In the genomic region with DNA sequence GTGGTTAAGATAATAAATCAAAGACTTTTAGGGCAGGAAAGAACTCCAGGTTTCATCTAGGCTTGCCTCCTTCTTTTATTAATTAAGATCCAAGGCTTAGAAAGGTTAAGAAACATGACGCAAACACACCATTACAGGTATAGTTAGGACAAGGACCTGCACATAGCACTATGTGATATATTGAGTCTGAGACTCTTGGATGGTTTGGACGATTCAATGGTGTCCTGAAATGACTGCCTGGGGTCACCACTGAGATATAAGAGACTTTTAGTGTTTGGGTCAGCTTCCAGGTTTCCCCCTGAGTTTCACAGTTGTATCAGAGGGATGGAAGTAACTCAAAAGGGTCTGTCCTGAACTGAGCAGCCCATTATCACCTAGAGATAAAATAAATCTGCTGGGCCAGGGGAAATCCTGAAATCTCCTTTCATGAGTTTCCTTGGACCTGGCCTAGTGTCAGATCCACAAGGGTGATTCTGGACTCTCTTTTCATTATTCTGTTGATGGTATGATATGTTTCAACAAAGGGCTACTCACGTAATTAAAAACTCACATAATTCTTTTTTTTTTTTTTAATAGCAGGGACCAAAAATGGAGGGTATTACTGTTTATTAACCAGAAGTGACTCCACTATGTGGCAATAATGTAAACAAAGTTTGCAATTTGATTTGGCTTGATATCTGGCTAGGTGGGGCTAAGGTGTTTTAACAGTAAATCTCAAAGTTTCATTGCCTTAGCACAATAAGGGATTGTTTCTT, we compare ENCODE assay signal across 12 cellular contexts. TPM values are rescaled to one million over a fixed set of nuclear protein-coding genes. Genes with fewer than 3 reads are reported as not detected.
"Had no signal": no experiment of that assay in that cellular context is flagged by ENCODE, and none has a peak within 500 bp of the region (broad histone marks: within the 10 kb centered on the region; RNA-seq: fewer than 3 reads in every experiment).

No MANE protein-coding gene starts in this region.

- ATAC-seq: HCT116 had no signal

- H3K9me3 ChIP-seq: HAP-1 had no signal

- H3K4me1 ChIP-seq: HAP-1 had no signal

- DNase-seq: GM23248, GOT3, H7, HFFc6, KBM-7 had no signal

- H3K4me2 ChIP-seq: KMS-11 had no signal

- H3K4me3 ChIP-seq: GM23248, HAP-1 had no signal

- H2AFZ ChIP-seq: GM23248 had no signal

- H3K36me3 ChIP-seq: HAP-1 had no signal

- H3K9ac ChIP-seq: GM23248, KMS-11 had no signal

- H3K27ac ChIP-seq: GM23248, HL-60, KMS-11 had no signal

RNA-seq across cellular contexts. Expression of a gene that starts 55.6 kb away (rescaled TPM):
- total RNA-seq: GM23248, H4, H7, HFFc6, HT1080 had no signal
- polyA plus RNA-seq: GM23248, IgD-negative memory B cell had no signal
